ENCODE assay signal across 12 cellular contexts in genomic region chr3:187039100-187039722, GRCh38.
DNase-seq lines count a peak whose midpoint lies in the region; ATAC-seq and TF ChIP-seq lines count a peak whose summit lies in the region.
"Had no signal": no experiment of that assay in that cellular context is flagged by ENCODE, and none has a peak within 500 bp of the region (broad histone marks: within the 10 kb centered on the region; RNA-seq: fewer than 3 reads in every experiment).

No MANE protein-coding gene starts in this region.

- 0 out of 2 replicates have a peak, but pooled peaks cover 2% of the 10 kb centered on the region for H3K9me3 ChIP-seq in OCI-LY1 (ENCODE audit: low read length)

- H3K4me1 Mint-ChIP-seq in activated T-cell treated with anti-CD3 and anti-CD28 coated beads, Interleukin-2, amount 50 U/mL, for 24 hours (ENCODE audit: low read depth): peaks cover 83% of the 10 kb centered on the region
- H3K4me1 Mint-ChIP-seq in activated naive CD8-positive, alpha-beta T cell treated with anti-CD3 and anti-CD28 coated beads, Interleukin-2, amount 50 U/mL, for 24 hours: peaks cover 67% of the 10 kb centered on the region
- H3K4me1 Mint-ChIP-seq in natural killer cell treated with Interleukin-12 subunit alpha and Interleukin-12 subunit beta and Interleukin-15 and Interleukin-18, amount 100 ng/mL, for 72 hours (ENCODE audit: low read depth in 2 of 2): peaks cover 40 to 44% of the 10 kb centered on the region in 2 donors

- H3K4me3 ChIP-seq in OCI-LY1 (ENCODE audit: low read depth, low read length, poor library complexity, severe bottlenecking): no peak overlapping the region

- H3K9me2 ChIP-seq in OCI-LY1 (ENCODE audit: low read depth, low read length): no peaks in the 10 kb centered on the region

- no peak overlapping the region for H2AFZ ChIP-seq in OCI-LY1 (ENCODE audit: low read length)

- peaks cover 5% of the 10 kb centered on the region; the same call in 1 of the 2 replicates for H3F3A ChIP-seq in OCI-LY1 (ENCODE audit: insufficient read depth, low read length)

- DNase-seq in activated T-cell treated with anti-CD3 and anti-CD28 coated beads, Interleukin-2, amount 50 U/mL, for 24 hours: no peak
- no peak for DNase-seq in activated T-cell treated with anti-CD3 and anti-CD28 coated beads, Interleukin-2, amount 50 U/mL, for 1 hour
- no peak for DNase-seq in activated naive CD8-positive, alpha-beta T cell treated with anti-CD3 and anti-CD28 coated beads, Interleukin-2, amount 50 U/mL, for 24 hours
- no peak for DNase-seq in natural killer cell treated with Interleukin-12 subunit alpha and Interleukin-12 subunit beta and Interleukin-15 and Interleukin-18, amount 100 ng/mL, for 72 hours (ENCODE audit: low spot score)
- no peak for DNase-seq in amniotic stem cell (lab: John Stamatoyannopoulos, UW)
- DNase-seq: NCI-H1930; NCI-H82; stimulated activated CD4-positive, alpha-beta T cell treated with anti-CD3 and anti-CD28 coated beads, Interleukin-1b, Interleukin-23, amount 100 ng/mL, for 48 hours; T1000 had no signal

- no peak for TF ChIP-seq CTCF in OCI-LY1 (IDR thresholded peaks at IDR 0.05; ENCODE audit: low read length)

- H3K9me3 Mint-ChIP-seq in activated T-cell treated with anti-CD3 and anti-CD28 coated beads, Interleukin-2, amount 50 U/mL, for 24 hours: peaks cover 5% of the 10 kb centered on the region
- peaks cover 11% of the 10 kb centered on the region for H3K9me3 Mint-ChIP-seq in activated naive CD8-positive, alpha-beta T cell treated with anti-CD3 and anti-CD28 coated beads, Interleukin-2, amount 50 U/mL, for 24 hours
- H3K9me3 Mint-ChIP-seq in natural killer cell treated with Interleukin-12 subunit alpha and Interleukin-12 subunit beta and Interleukin-15 and Interleukin-18, amount 100 ng/mL, for 72 hours: peaks cover 5% of the 10 kb centered on the region

- peak overlapping the region; percentile 95 for H3K27ac Mint-ChIP-seq in activated T-cell treated with anti-CD3 and anti-CD28 coated beads, Interleukin-2, amount 50 U/mL, for 24 hours
- H3K27ac Mint-ChIP-seq in activated naive CD8-positive, alpha-beta T cell treated with anti-CD3 and anti-CD28 coated beads, Interleukin-2, amount 50 U/mL, for 24 hours: peak overlapping the region; percentile 97
- H3K27ac Mint-ChIP-seq in natural killer cell treated with Interleukin-12 subunit alpha and Interleukin-12 subunit beta and Interleukin-15 and Interleukin-18, amount 100 ng/mL, for 72 hours: peak overlapping the region; percentile 40 to 95

- peaks cover 90% of the 10 kb centered on the region for H3K79me2 ChIP-seq in OCI-LY1 (ENCODE audit: insufficient read depth, low read length)

- H3K36me3 Mint-ChIP-seq in activated T-cell treated with anti-CD3 and anti-CD28 coated beads, Interleukin-2, amount 50 U/mL, for 24 hours (ENCODE audit: low read depth): peaks cover 83% of the 10 kb centered on the region
- H3K36me3 Mint-ChIP-seq in activated naive CD8-positive, alpha-beta T cell treated with anti-CD3 and anti-CD28 coated beads, Interleukin-2, amount 50 U/mL, for 24 hours (ENCODE audit: low read depth): peaks cover 79% of the 10 kb centered on the region
- peaks cover 69% of the 10 kb centered on the region for H3K36me3 Mint-ChIP-seq in natural killer cell treated with Interleukin-12 subunit alpha and Interleukin-12 subunit beta and Interleukin-15 and Interleukin-18, amount 100 ng/mL, for 72 hours

- no peak overlapping the region for H3K4me3 Mint-ChIP-seq in activated T-cell treated with anti-CD3 and anti-CD28 coated beads, Interleukin-2, amount 50 U/mL, for 24 hours
- H3K4me3 Mint-ChIP-seq in activated naive CD8-positive, alpha-beta T cell treated with anti-CD3 and anti-CD28 coated beads, Interleukin-2, amount 50 U/mL, for 24 hours: no peak overlapping the region
- H3K4me3 Mint-ChIP-seq in natural killer cell treated with Interleukin-12 subunit alpha and Interleukin-12 subunit beta and Interleukin-15 and Interleukin-18, amount 100 ng/mL, for 72 hours: no peak overlapping the region

- H3K4me2 ChIP-seq in OCI-LY1 (ENCODE audit: low read length): peak overlapping the region; percentile 8; the same call in 1 of the 2 replicates

- no peak for ATAC-seq in activated naive CD8-positive, alpha-beta T cell treated with anti-CD3 and anti-CD28 coated beads, Interleukin-2, amount 50 U/mL, for 24 hours
- ATAC-seq in natural killer cell treated with Interleukin-12 subunit alpha and Interleukin-12 subunit beta and Interleukin-15 and Interleukin-18, amount 100 ng/mL, for 72 hours: no peak
- ATAC-seq in HG03196 (IDR thresholded peaks at IDR 0.05; ENCODE audit: unreplicated experiment) (no peak), HG03378 (IDR thresholded peaks at IDR 0.05; ENCODE audit: unreplicated experiment) (no peak)

- peaks cover 71% of the 10 kb centered on the region for H3K4me1 ChIP-seq in OCI-LY1 (ENCODE audit: insufficient read depth, low read length, severe bottlenecking)

- H3K27me3 Mint-ChIP-seq in activated T-cell treated with anti-CD3 and anti-CD28 coated beads, Interleukin-2, amount 50 U/mL, for 24 hours: no peaks in the 10 kb centered on the region
- H3K27me3 Mint-ChIP-seq in activated naive CD8-positive, alpha-beta T cell treated with anti-CD3 and anti-CD28 coated beads, Interleukin-2, amount 50 U/mL, for 24 hours: no peaks in the 10 kb centered on the region
- H3K27me3 Mint-ChIP-seq in natural killer cell treated with Interleukin-12 subunit alpha and Interleukin-12 subunit beta and Interleukin-15 and Interleukin-18, amount 100 ng/mL, for 72 hours: no peaks in the 10 kb centered on the region

- H3K27me3 ChIP-seq in OCI-LY1 (ENCODE audit: insufficient read depth, low read length): no peaks in the 10 kb centered on the region

- no peak overlapping the region; the same call in 1 of the 2 replicates for H3K9ac ChIP-seq in OCI-LY1 (ENCODE audit: low read length)

- peaks cover 95% of the 10 kb centered on the region for H3K36me3 ChIP-seq in OCI-LY1 (ENCODE audit: insufficient read depth, low read length)

- H4K20me1 ChIP-seq in OCI-LY1 (ENCODE audit: insufficient read depth, low read length): no peaks in the 10 kb centered on the region

- H3K27ac ChIP-seq in OCI-LY1 (ENCODE audit: low read depth, low read length, poor library complexity, severe bottlenecking): peak overlapping the region; percentile 81
